ENCODE assay signal across 9 cellular contexts in the genomic region with DNA sequence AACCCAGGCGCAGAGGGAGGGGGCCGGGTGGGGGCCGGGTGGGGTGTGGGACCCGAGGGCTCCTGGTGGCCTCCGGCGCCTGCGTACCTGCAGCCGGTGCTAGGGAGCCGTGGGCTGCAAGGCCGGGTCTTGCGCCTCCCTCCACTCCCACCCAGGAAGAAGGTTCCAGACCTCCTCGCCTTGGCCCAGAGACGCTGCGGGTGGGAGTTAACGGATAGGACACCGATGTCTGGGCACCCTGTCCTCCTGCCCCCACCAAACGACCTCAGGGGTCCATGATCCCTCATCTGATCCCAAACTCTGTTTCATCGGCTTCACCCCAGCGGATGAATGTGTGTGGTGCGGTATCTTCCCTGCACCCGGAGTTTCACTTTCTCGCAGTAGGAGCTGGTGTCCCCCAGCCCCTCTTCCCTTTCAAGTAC. TPM values are rescaled to one million over a fixed set of nuclear protein-coding genes. Genes with fewer than 3 reads are reported as not detected.
DNase-seq lines count a peak whose midpoint lies in the region; ATAC-seq and TF ChIP-seq lines count a peak whose summit lies in the region.
"Had no signal": no experiment of that assay in that cellular context is flagged by ENCODE, and none has a peak within 500 bp of the region (broad histone marks: within the 10 kb centered on the region; RNA-seq: fewer than 3 reads in every experiment).

No MANE protein-coding gene starts in this region.

- H3K27me3 ChIP-seq in PC-3 (ENCODE audit: low read length), result peaks cover 13% of the 10 kb centered on the region
- peaks cover 8 to 100% (median 83%) of the 10 kb centered on the region in 4 donors for H3K27me3 ChIP-seq in esophagus muscularis mucosa
- H3K27me3 ChIP-seq in neutrophil, result peaks cover 100% of the 10 kb centered on the region

- peaks cover 10% of the 10 kb centered on the region for H3K79me2 ChIP-seq in PC-3 (ENCODE audit: low read length)

- TF ChIP-seq EP300 in esophagus muscularis mucosa (IDR thresholded peaks at IDR 0.05), result no peak

- H2AFZ ChIP-seq in PC-3 (ENCODE audit: low read length), result peak overlapping the region; percentile 71

- H3K4me1 ChIP-seq in PC-3 (ENCODE audit: insufficient read depth, low read length) (peaks cover 3% of the 10 kb centered on the region; the same call in 1 of the 2 replicates), esophagus muscularis mucosa (peaks cover 45 to 84% (median 66%) of the 10 kb centered on the region in 4 donors), neutrophil (ENCODE audit: control insufficient read depth in 1 of 2, insufficient read depth in 1 of 2, low read depth in 1 of 2, low read length in 1 of 2) (peaks cover 15 to 20% of the 10 kb centered on the region in 2 experiments)

- H3K4me2 ChIP-seq in PC-3 (ENCODE audit: low read length), result peak overlapping the region; percentile 95

- CTCF ChIA-PET in PC-3 (lab: Charles Lee), result no interaction called here

- no peaks in the 10 kb centered on the region for H3K36me3 ChIP-seq in PC-3 (ENCODE audit: low read depth, low read length)
- H3K36me3 ChIP-seq in esophagus muscularis mucosa, result peaks cover 0 to 7% (median 2%) of the 10 kb centered on the region in 4 donors
- no peaks in the 10 kb centered on the region for H3K36me3 ChIP-seq in neutrophil

- intact Hi-C loops in PC-3 (cut with micrococcal nuclease) (no loop called here), esophagus muscularis mucosa (cut with DNase I) (loop anchor here (5.0 to 10.0 kb wide), 2 partner anchors 376 to 598 kb away; no protein-coding TSS in a partner anchor)

- H3K9me3 ChIP-seq in PC-3 (ENCODE audit: low read length) (no peaks in the 10 kb centered on the region), esophagus muscularis mucosa (peaks cover 0 to 5% (median 0%) of the 10 kb centered on the region in 4 donors), neutrophil (no peaks in the 10 kb centered on the region)

- ATAC-seq in GM18909 (IDR thresholded peaks at IDR 0.05; ENCODE audit: poor library complexity, unreplicated experiment) (peak; percentile 4), PC-3 (peak; percentile 11), GM19452 (IDR thresholded peaks at IDR 0.05; ENCODE audit: unreplicated experiment) (no peak)

- H3K4me3 ChIP-seq in PC-3 (ENCODE audit: low read length) (peak overlapping the region; percentile 86), esophagus muscularis mucosa (peak overlapping the region; percentile 60 to 76 (median 70)), neutrophil (ENCODE audit: low read depth in 1 of 2, low read length in 1 of 2) (peak overlapping the region; percentile 30 to 41)

- no peaks in the 10 kb centered on the region for H3K9me2 ChIP-seq in PC-3 (replicated peaks; ENCODE audit: low read length)

- H3K27ac ChIP-seq in PC-3 (ENCODE audit: low read length), result no peak overlapping the region
- H3K27ac ChIP-seq in esophagus muscularis mucosa (replicated peaks in 1 of 4), result peak overlapping the region; percentile 30 to 70 (median 50)
- H3K27ac ChIP-seq in neutrophil, result no peak overlapping the region

- no TSS peak for BruUV-seq in PC-3 (replicated peaks; lab: Mats Ljungman, UMichigan)

- TF ChIP-seq POLR2A in esophagus muscularis mucosa (IDR thresholded peaks at IDR 0.05; ENCODE audit: low read depth), result no peak

- DNase-seq in PC-3 (no peak), esophagus muscularis mucosa (ENCODE audit: extremely low spot score) (no peak), NCI-H774 (lab: John Stamatoyannopoulos, UW) (no peak), NCI-H1417 treated with DMSO at 0.1 percent for 48 hours (lab: John Stamatoyannopoulos, UW) (no peak)
- no peak for DNase-seq in stimulated activated CD4-positive, alpha-beta T cell treated with anti-CD3 and anti-CD28 coated beads, Interleukin-4, amount 100 ng/mL, for 4 hours

- 2% methylated on average over 17 of the region's 22 CpGs for WGBS in esophagus muscularis mucosa

- no peaks in the 10 kb centered on the region for H3F3A ChIP-seq in PC-3 (ENCODE audit: low read length, unreplicated experiment)

- no peaks in the 10 kb centered on the region for H4K20me1 ChIP-seq in PC-3 (ENCODE audit: low read length)

- POLR2A ChIA-PET in PC-3 (lab: Charles Lee; ENCODE audit: unreplicated experiment), result no interaction called here

- H3K9ac ChIP-seq in PC-3 (ENCODE audit: low read length), result peak overlapping the region; percentile 60; the same call in 1 of the 2 replicates

- TF ChIP-seq CTCF in PC-3 (conservative IDR thresholded peaks at IDR 0.05; ENCODE audit: low read depth, low read length) (no peak), esophagus muscularis mucosa (IDR thresholded peaks at IDR 0.05) (no peak), neutrophil (IDR thresholded peaks at IDR 0.05) (no peak)

RNA-seq across cellular contexts. Expression of a gene that starts 0.9 kb away (rescaled TPM):
- total RNA-seq in PC-3 (2014; rRNA removed), result 7.5 and 10.4 TPM in 2 replicates
- total RNA-seq in esophagus muscularis mucosa, result 1 to 10 TPM; 2.9 to 6.3 (median 4.3) TPM
- total RNA-seq: T-helper 1 cell treated with Interleukin-12 subunit alpha and Interleukin-12 subunit beta and Interleukin-4 antibody, amounts not matched to agents 30 ng/mL and 1 ng/mL, for 36 hours had no signal

Comparison
In these comparisons a context has a peak if more than half of its experiments do, and no peak if none do; other contexts are left out.
1. H3K27ac ChIP-seq: peak in esophagus muscularis mucosa (4 of 4); none in PC-3 (single experiment) and neutrophil (single experiment).
2. H3K4me3 ChIP-seq: peak in every context shown above with its lines; median percentile 86 in PC-3; 70 in esophagus muscularis mucosa; 36 in neutrophil.